Comparison of ENCODE assay signal across 8 cellular contexts in the genomic region with DNA sequence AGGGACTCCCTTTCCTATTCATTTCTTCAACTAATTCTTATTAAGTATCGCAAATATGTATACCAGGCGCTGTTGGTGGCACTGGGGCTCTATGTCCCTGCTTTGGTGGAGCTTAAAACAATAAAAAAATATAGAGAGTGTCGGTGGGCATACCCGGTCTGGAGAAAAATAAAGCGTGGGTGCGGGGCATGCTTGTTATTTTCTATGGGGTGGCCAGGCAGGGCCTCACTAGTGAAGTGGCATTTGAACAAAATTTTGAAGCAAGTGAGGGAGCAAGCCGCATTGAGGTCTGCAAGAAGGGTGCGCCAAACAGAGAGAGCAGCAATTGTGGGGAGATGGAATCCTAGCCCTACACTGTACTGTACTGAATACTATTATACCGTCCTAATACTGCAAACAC. TPM values are rescaled to one million over a fixed set of nuclear protein-coding genes. Genes with fewer than 3 reads are reported as not detected.
A peak's percentile ranks its signal among the peaks of the same experiment; 100 is the strongest.
DNase-seq lines count a peak whose midpoint lies in the region; ATAC-seq, FAIRE-seq and TF ChIP-seq lines count a peak whose summit lies in the region.

No MANE protein-coding gene starts in this region.

- H3K9me3 Mint-ChIP-seq in CD8-positive, alpha-beta T cell: no peaks in the 10 kb centered on the region
- H3K9me3 Mint-ChIP-seq in effector memory CD8-positive, alpha-beta T cell: no peaks in the 10 kb centered on the region
- peaks cover 4% of the 10 kb centered on the region for H3K9me3 Mint-ChIP-seq in osteocyte (ENCODE audit: unreplicated experiment)
- no peaks in the 10 kb centered on the region for H3K9me3 Mint-ChIP-seq in activated T-helper 2 cell treated with anti-CD3 and anti-CD28 coated beads, Interferon-gamma antibody, Interleukin-2, Interleukin-4, amounts not matched to agents 10 μg/mL and 5 μg/mL and 100 μg/mL, durations not matched to agents 14 hours and 24 hours and 36 hours

- H3K27me3 ChIP-seq in CD8-positive, alpha-beta T cell (ENCODE audit: insufficient read depth, low read length): no peaks in the 10 kb centered on the region
- H3K27me3 ChIP-seq in OCI-LY1 (ENCODE audit: insufficient read depth, low read length): no peaks in the 10 kb centered on the region

- no peaks in the 10 kb centered on the region for H3F3A ChIP-seq in OCI-LY1 (ENCODE audit: insufficient read depth, low read length)

- peak overlapping the region; percentile 91 for H3K4me3 Mint-ChIP-seq in CD8-positive, alpha-beta T cell
- H3K4me3 Mint-ChIP-seq in effector memory CD8-positive, alpha-beta T cell: peak overlapping the region; percentile 95 to 97
- peak overlapping the region; percentile 81 for H3K4me3 Mint-ChIP-seq in osteocyte (ENCODE audit: unreplicated experiment)
- no peak overlapping the region for H3K4me3 Mint-ChIP-seq in activated T-helper 2 cell treated with anti-CD3 and anti-CD28 coated beads, Interferon-gamma antibody, Interleukin-2, Interleukin-4, amounts not matched to agents 10 μg/mL and 5 μg/mL and 100 μg/mL, durations not matched to agents 14 hours and 24 hours and 36 hours (ENCODE audit: low read depth)

- POLR2A ChIA-PET in CD8-positive, alpha-beta T cell (lab: Charles Lee): interaction anchor here (2.6 to 3.2 kb wide), 2 partner anchors 16 to 34 kb away, joined by 19 to 27 read pairs; partner anchors contain the start of gene EOLA1

- peak overlapping the region; percentile 77 for H3K4me2 ChIP-seq in OCI-LY1 (ENCODE audit: low read length)

- ATAC-seq in CD8-positive, alpha-beta T cell: no peak
- ATAC-seq in effector memory CD8-positive, alpha-beta T cell (replicated peaks): no peak

- no peaks in the 10 kb centered on the region for H3K79me2 ChIP-seq in OCI-LY1 (ENCODE audit: insufficient read depth, low read length)

- H3K27ac Mint-ChIP-seq in CD8-positive, alpha-beta T cell: peak overlapping the region; percentile 95
- H3K27ac Mint-ChIP-seq in effector memory CD8-positive, alpha-beta T cell: peak overlapping the region; percentile 99 to 100
- peak overlapping the region; percentile 86 for H3K27ac Mint-ChIP-seq in osteocyte (ENCODE audit: unreplicated experiment)
- H3K27ac Mint-ChIP-seq in activated T-helper 2 cell treated with anti-CD3 and anti-CD28 coated beads, Interferon-gamma antibody, Interleukin-2, Interleukin-4, amounts not matched to agents 10 μg/mL and 5 μg/mL and 100 μg/mL, durations not matched to agents 14 hours and 24 hours and 36 hours: no peak overlapping the region

- peak overlapping the region; percentile 50; the same call in 1 of the 2 replicates for H3K9ac ChIP-seq in OCI-LY1 (ENCODE audit: low read length)

- H3K36me3 ChIP-seq in CD8-positive, alpha-beta T cell (ENCODE audit: insufficient read depth, low read length): peaks cover 10% of the 10 kb centered on the region
- H3K36me3 ChIP-seq in OCI-LY1 (ENCODE audit: insufficient read depth, low read length): peaks cover 3% of the 10 kb centered on the region; the same call in 1 of the 2 replicates

- no peak for TF ChIP-seq CTCF in CD8-positive, alpha-beta T cell (IDR thresholded peaks at IDR 0.05)
- TF ChIP-seq CTCF in OCI-LY1 (IDR thresholded peaks at IDR 0.05; ENCODE audit: low read length): no peak
- no peak for TF ChIP-seq CTCF in osteocyte (IDR thresholded peaks at IDR 0.05)
- TF ChIP-seq CTCF in GM20000 (IDR thresholded peaks at IDR 0.05; ENCODE audit: extremely low read depth, missing control alignments): no peak

- H3K27ac ChIP-seq in CD8-positive, alpha-beta T cell (ENCODE audit: low read depth, low read length): peak overlapping the region; percentile 98
- H3K27ac ChIP-seq in OCI-LY1 (ENCODE audit: low read depth, low read length, poor library complexity, severe bottlenecking): no peak overlapping the region

- no peaks in the 10 kb centered on the region for H3K27me3 Mint-ChIP-seq in CD8-positive, alpha-beta T cell (ENCODE audit: low read depth)
- H3K27me3 Mint-ChIP-seq in effector memory CD8-positive, alpha-beta T cell: no peaks in the 10 kb centered on the region
- peaks cover 2% of the 10 kb centered on the region for H3K27me3 Mint-ChIP-seq in osteocyte (ENCODE audit: unreplicated experiment)
- H3K27me3 Mint-ChIP-seq in activated T-helper 2 cell treated with anti-CD3 and anti-CD28 coated beads, Interferon-gamma antibody, Interleukin-2, Interleukin-4, amounts not matched to agents 10 μg/mL and 5 μg/mL and 100 μg/mL, durations not matched to agents 14 hours and 24 hours and 36 hours (ENCODE audit: low read depth): peaks cover 1% of the 10 kb centered on the region

- H4K20me1 ChIP-seq in OCI-LY1 (ENCODE audit: insufficient read depth, low read length): no peaks in the 10 kb centered on the region

- peak overlapping the region; percentile 87 for H3K4me3 ChIP-seq in CD8-positive, alpha-beta T cell (ENCODE audit: low read depth, low read length)
- peak overlapping the region; percentile 82 for H3K4me3 ChIP-seq in OCI-LY1 (ENCODE audit: low read depth, low read length, poor library complexity, severe bottlenecking)

- H3K4me1 Mint-ChIP-seq in CD8-positive, alpha-beta T cell (ENCODE audit: low read depth): peaks cover 29% of the 10 kb centered on the region
- peaks cover 23 to 25% of the 10 kb centered on the region in 2 donors for H3K4me1 Mint-ChIP-seq in effector memory CD8-positive, alpha-beta T cell (ENCODE audit: low read depth in 2 of 2)
- H3K4me1 Mint-ChIP-seq in osteocyte (ENCODE audit: unreplicated experiment): peaks cover 11% of the 10 kb centered on the region
- H3K4me1 Mint-ChIP-seq in activated T-helper 2 cell treated with anti-CD3 and anti-CD28 coated beads, Interferon-gamma antibody, Interleukin-2, Interleukin-4, amounts not matched to agents 10 μg/mL and 5 μg/mL and 100 μg/mL, durations not matched to agents 14 hours and 24 hours and 36 hours (ENCODE audit: low read depth): peaks cover 27% of the 10 kb centered on the region

- no peak for DNase-seq in CD8-positive, alpha-beta T cell
- DNase-seq in effector memory CD8-positive, alpha-beta T cell: no peak
- DNase-seq in osteocyte (ENCODE audit: extremely low spot score, unreplicated experiment) (no peak), GM20000 (ENCODE audit: low spot score) (no peak), frontal cortex (ENCODE audit: low spot score in 2 of 2) (no peak)
- no peak for DNase-seq in stimulated activated CD4-positive, alpha-beta T cell treated with anti-CD3 and anti-CD28 coated beads, Interleukin-2, amount 100 ng/mL, for 24 hours
- DNase-seq in activated T-helper 2 cell treated with anti-CD3 and anti-CD28 coated beads, Interferon-gamma antibody, Interleukin-2, Interleukin-4, amounts not matched to agents 10 μg/mL and 5 μg/mL and 100 μg/mL, durations not matched to agents 14 hours and 24 hours and 36 hours (ENCODE audit: low spot score): no peak

- no peaks in the 10 kb centered on the region for H3K9me3 ChIP-seq in CD8-positive, alpha-beta T cell (ENCODE audit: low read length)
- H3K9me3 ChIP-seq in OCI-LY1 (ENCODE audit: low read length): no peaks in the 10 kb centered on the region

- no peak overlapping the region for H2AFZ ChIP-seq in OCI-LY1 (ENCODE audit: low read length)

- no peaks in the 10 kb centered on the region for H3K9me2 ChIP-seq in OCI-LY1 (ENCODE audit: low read depth, low read length)

- peaks cover 20% of the 10 kb centered on the region for H3K4me1 ChIP-seq in CD8-positive, alpha-beta T cell (ENCODE audit: insufficient read depth, low read length)
- peaks cover 17% of the 10 kb centered on the region for H3K4me1 ChIP-seq in OCI-LY1 (ENCODE audit: insufficient read depth, low read length, severe bottlenecking)

- FAIRE-seq in frontal cortex (lab: Jason Lieb, UNC): no peak

- H3K36me3 Mint-ChIP-seq in CD8-positive, alpha-beta T cell: peaks cover 20% of the 10 kb centered on the region
- no peaks in the 10 kb centered on the region for H3K36me3 Mint-ChIP-seq in effector memory CD8-positive, alpha-beta T cell (ENCODE audit: insufficient read depth)
- H3K36me3 Mint-ChIP-seq in osteocyte (ENCODE audit: unreplicated experiment): no peaks in the 10 kb centered on the region
- H3K36me3 Mint-ChIP-seq in activated T-helper 2 cell treated with anti-CD3 and anti-CD28 coated beads, Interferon-gamma antibody, Interleukin-2, Interleukin-4, amounts not matched to agents 10 μg/mL and 5 μg/mL and 100 μg/mL, durations not matched to agents 14 hours and 24 hours and 36 hours (ENCODE audit: low read depth): peaks cover 9% of the 10 kb centered on the region

- intact Hi-C loops in CD8-positive, alpha-beta T cell (cut with DNase I, micrococcal nuclease): loop anchor here (1.0 to 10.0 kb wide), 6 partner anchors 15 to 1889 kb away; partner anchors contain the start of genes TMEM185A (in 1 of the 2) and VMA21 (in 1 of the 2)
- intact Hi-C loops in activated T-helper 2 cell treated with anti-CD3 and anti-CD28 coated beads, Interferon-gamma antibody, Interleukin-2, Interleukin-4, amounts not matched to agents 10 μg/mL and 5 μg/mL and 100 μg/mL, durations not matched to agents 14 hours and 24 hours and 36 hours (cut with micrococcal nuclease): loop anchor here (2.0 to 10.0 kb wide), 4 partner anchors 21 to 1591 kb away; partner anchors contain the start of genes FMR1 and MAMLD1

- CTCF ChIA-PET in CD8-positive, alpha-beta T cell (lab: Charles Lee): interaction anchor here (0.9 kb wide), 1 partner anchor 34 kb away, joined by 4 read pairs; no protein-coding TSS in a partner anchor

RNA-seq across cellular contexts. Expression of gene IDS, which starts 0.6 kb away (rescaled TPM):
- total RNA-seq in CD8-positive, alpha-beta T cell: 100 to 1,000 TPM; 230 to 240 TPM
- total RNA-seq in osteocyte: 63.7 and 67.6 TPM in 2 replicates
- 86.4 TPM for total RNA-seq in frontal cortex
- total RNA-seq in activated T-helper 2 cell treated with anti-CD3 and anti-CD28 coated beads, Interferon-gamma antibody, Interleukin-2, Interleukin-4, amounts not matched to agents 10 μg/mL and 5 μg/mL and 100 μg/mL, durations not matched to agents 14 hours and 24 hours and 36 hours: 40.4 and 43.7 TPM in 2 replicates

RNA-seq across cellular contexts. Expression of gene EOLA1, which starts 35.1 kb away (rescaled TPM):
- 10 to 100 TPM; 88.4 to 97.8 TPM for total RNA-seq in CD8-positive, alpha-beta T cell
- total RNA-seq in osteocyte (17.7 and 18.1 TPM in 2 replicates), frontal cortex (15.1 TPM)
- total RNA-seq in activated T-helper 2 cell treated with anti-CD3 and anti-CD28 coated beads, Interferon-gamma antibody, Interleukin-2, Interleukin-4, amounts not matched to agents 10 μg/mL and 5 μg/mL and 100 μg/mL, durations not matched to agents 14 hours and 24 hours and 36 hours: 25.2 and 28.9 TPM in 2 replicates

RNA-seq across cellular contexts. Expression of gene HSFX3, which starts 44.1 kb away (rescaled TPM):
- total RNA-seq in CD8-positive, alpha-beta T cell: not detected
- total RNA-seq in osteocyte: not detected in 2 replicates
- total RNA-seq in frontal cortex: not detected
- 0.27 TPM in 1 of 2 replicates, not detected in the other for total RNA-seq in activated T-helper 2 cell treated with anti-CD3 and anti-CD28 coated beads, Interferon-gamma antibody, Interleukin-2, Interleukin-4, amounts not matched to agents 10 μg/mL and 5 μg/mL and 100 μg/mL, durations not matched to agents 14 hours and 24 hours and 36 hours
